ENCODE assay signal across 1 cellular context in the genomic region with DNA sequence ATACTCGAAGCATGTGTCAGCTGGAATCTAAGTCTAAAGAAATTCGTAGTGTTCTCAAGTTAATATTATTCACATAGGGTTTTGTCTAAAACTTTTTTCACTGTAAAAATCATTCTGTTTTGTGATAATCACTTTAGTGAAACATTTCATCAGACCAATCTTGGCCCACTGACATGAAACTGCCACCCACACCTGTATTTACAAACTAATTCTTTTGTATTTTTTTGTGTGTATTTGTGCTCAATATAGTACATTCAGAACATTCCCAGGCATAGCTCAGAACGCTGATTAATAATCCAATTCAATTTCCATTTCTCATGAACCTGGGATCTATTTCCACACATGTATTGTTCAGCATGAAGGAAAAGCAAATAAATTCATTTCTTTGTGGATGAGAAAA.
TF ChIP-seq lines count a peak whose summit lies in the region.

No MANE protein-coding gene starts in this region.

TF ChIP-seq in IMR-90, 13 proteins besides CTCF, POLR2A, EP300 and RAD21:
- TF ChIP-seq SMC3 (IDR thresholded peaks at IDR 0.05; ENCODE audit: low read depth, low read length) (no peak), USF2 (IDR thresholded peaks at IDR 0.05; ENCODE audit: low read depth, low read length) (no peak), MXI1 (IDR thresholded peaks at IDR 0.05; ENCODE audit: borderline replicate concordance, low read depth, low read length) (no peak)
TF ChIP-seq in IMR-90: peak in this region for 0.
